22 cellular contexts compared by ENCODE assay signal in the genomic region with DNA sequence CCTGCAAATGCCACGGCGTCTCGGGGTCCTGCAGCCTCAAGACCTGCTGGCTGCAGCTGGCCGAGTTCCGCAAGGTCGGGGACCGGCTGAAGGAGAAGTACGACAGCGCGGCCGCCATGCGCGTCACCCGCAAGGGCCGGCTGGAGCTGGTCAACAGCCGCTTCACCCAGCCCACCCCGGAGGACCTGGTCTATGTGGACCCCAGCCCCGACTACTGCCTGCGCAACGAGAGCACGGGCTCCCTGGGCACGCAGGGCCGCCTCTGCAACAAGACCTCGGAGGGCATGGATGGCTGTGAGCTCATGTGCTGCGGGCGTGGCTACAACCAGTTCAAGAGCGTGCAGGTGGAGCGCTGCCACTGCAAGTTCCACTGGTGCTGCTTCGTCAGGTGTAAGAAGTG. TPM values are rescaled to one million over a fixed set of nuclear protein-coding genes. Genes with fewer than 3 reads are reported as not detected.
A peak's percentile ranks its signal among the peaks of the same experiment; 100 is the strongest.
DNase-seq lines count a peak whose midpoint lies in the region; ATAC-seq, FAIRE-seq and TF ChIP-seq lines count a peak whose summit lies in the region.
"Had no signal": no experiment of that assay in that cellular context is flagged by ENCODE, and none has a peak within 500 bp of the region (broad histone marks: within the 10 kb centered on the region; RNA-seq: fewer than 3 reads in every experiment).

No MANE protein-coding gene starts in this region.

- H2AFZ ChIP-seq in HepG2 (ENCODE audit: low read length) = no peak overlapping the region

- intact Hi-C loops in HepG2 (cut with micrococcal nuclease; ENCODE audit: unreplicated experiment) = no loop called here
- intact Hi-C loops in right lobe of liver (cut with DNase I) = loop anchor here (10.0 kb wide), 1 partner anchor 289 kb away; no protein-coding TSS in a partner anchor

- CTCF ChIA-PET in HepG2 (lab: Yijun Ruan, JAX; ENCODE audit: low intra/inter-chr PET ratio, low total read pairs) = no interaction called here

- H3K4me1 ChIP-seq in HepG2 (ENCODE audit: insufficient read depth, low read length) = peaks cover 38% of the 10 kb centered on the region
- H3K4me1 ChIP-seq in right lobe of liver = peaks cover 0 to 5% (median 0%) of the 10 kb centered on the region in 4 donors
- peaks cover 8 to 73% (median 29%) of the 10 kb centered on the region in 3 donors for H3K4me1 ChIP-seq in gastroesophageal sphincter

- peak overlapping the region; percentile 49 for H3K4me2 ChIP-seq in HepG2 (ENCODE audit: low read depth, low read length)

- H3K27ac ChIP-seq in HepG2 (ENCODE audit: extremely low read length, insufficient read depth, low read length) (no peak overlapping the region), right lobe of liver (no peak overlapping the region), angular gyrus (ENCODE audit: low read depth, low read length) (peak overlapping the region; percentile 85), gastroesophageal sphincter (peak overlapping the region in 3 of 4 donors; percentile 29 to 64 (median 61))

- in situ Hi-C loops in HepG2 (cut with HindIII; ENCODE audit: extremely low pct_ligation_motif_present, low pct_unique_long_range_greater_than_20kb) = loop anchor here (5.0 kb wide), 1 partner anchor 291 kb away; no protein-coding TSS in a partner anchor

- 92% methylated on average over 12 of the region's 29 CpGs for WGBS in HepG2 (ENCODE audit: low lambda C conversion rate)
- WGBS in right lobe of liver (ENCODE audit: insufficient coverage, low coverage, low lambda C conversion rate, missing lambda C conversion rate) = 97% methylated on average over 12 of the region's 29 CpGs
- 94% methylated on average over 6 of the region's 29 CpGs; no CpG with 5 or more reads in 1 of the 2 donors for WGBS in gastroesophageal sphincter (ENCODE audit: low coverage in 1 of 2), 2 donors

- no peak overlapping the region for H3K9ac ChIP-seq in HepG2 (ENCODE audit: insufficient read depth, low read depth, low read length)

- TF ChIP-seq EP300 in HepG2 (IDR thresholded peaks at IDR 0.05; ENCODE audit: low read depth in 2 of 2, low read length in 2 of 2) = no peak
- TF ChIP-seq EP300 in HepG2 (CRISPR knock-in tag; IDR thresholded peaks at IDR 0.05; ENCODE audit: borderline replicate concordance) = no peak
- TF ChIP-seq EP300 in gastroesophageal sphincter (IDR thresholded peaks at IDR 0.05) = no peak

- no peak for ATAC-seq in HepG2
- ATAC-seq in right lobe of liver = no peak
- ATAC-seq in gastroesophageal sphincter = no peak
- ATAC-seq in HG03159 (IDR thresholded peaks at IDR 0.05; ENCODE audit: unreplicated experiment) = no peak
- no peak for ATAC-seq in HG03108 (IDR thresholded peaks at IDR 0.05; ENCODE audit: unreplicated experiment)
- ATAC-seq: CD8-positive, alpha-beta T cell; K562; PC-3 had no signal

- BruUV-seq in HepG2 (replicated peaks; lab: Mats Ljungman, UMichigan) = no TSS peak

- no peaks in the 10 kb centered on the region for H3K79me2 ChIP-seq in HepG2 (ENCODE audit: insufficient read depth, low read length)

- TF ChIP-seq POLR2A in HepG2 (IDR thresholded peaks at IDR 0.05; ENCODE audit: insufficient read depth in 1 of 2, low read depth in 2 of 2, low read length in 2 of 2) = no peak
- no peak for TF ChIP-seq POLR2A in right lobe of liver (IDR thresholded peaks at IDR 0.05)
- no peak for TF ChIP-seq POLR2A in gastroesophageal sphincter (IDR thresholded peaks at IDR 0.05)

- DNase-seq in HepG2 (ENCODE audit: low spot score) (no peak), right lobe of liver (no peak), NCI-H82 (lab: John Stamatoyannopoulos, UW) (no peak)
- no peak for DNase-seq in activated naive CD4-positive, alpha-beta T cell (lab: John Stamatoyannopoulos, UW)
- DNase-seq: BE2C; Calu3; CD8-positive, alpha-beta T cell; DMS79; NCI-H1105; NCI-H1694; NCI-H2107; NCI-H226; NCI-H524; PC-3 had no signal

- TF ChIP-seq RAD21 in HepG2 (CRISPR knock-in tag; IDR thresholded peaks at IDR 0.05) = no peak

- POLR2A ChIA-PET in HepG2 (lab: Yijun Ruan, JAX) = no interaction called here

- FAIRE-seq in HepG2 (lab: Jason Lieb, UNC) = no peak
- FAIRE-seq: A204.1, GM12892, H54, K562 had no signal

- no peaks in the 10 kb centered on the region for H4K20me1 ChIP-seq in HepG2 (ENCODE audit: insufficient read depth, low read length)

- H3K36me3 ChIP-seq in HepG2 (replicated peaks in 1 of 2; ENCODE audit: control insufficient read depth in 1 of 2, insufficient read depth in 2 of 2, low read length in 2 of 2) = no peaks in the 10 kb centered on the region
- H3K36me3 ChIP-seq in right lobe of liver = peaks cover 0 to 5% (median 0%) of the 10 kb centered on the region in 4 donors
- H3K36me3 ChIP-seq in gastroesophageal sphincter = peaks cover 0 to 34% of the 10 kb centered on the region in 2 donors
- H3K36me3 ChIP-seq: BE2C had no signal

- no peaks in the 10 kb centered on the region for H3K9me3 ChIP-seq in HepG2 (ENCODE audit: low read length)
- H3K9me3 ChIP-seq in right lobe of liver = no peaks in the 10 kb centered on the region
- no peaks in the 10 kb centered on the region for H3K9me3 ChIP-seq in gastroesophageal sphincter
- H3K9me3 ChIP-seq: BE2C had no signal

- TF ChIP-seq CTCF in HepG2 (CRISPR knock-in tag; IDR thresholded peaks at IDR 0.05) (no peak), right lobe of liver (IDR thresholded peaks at IDR 0.05) (no peak), gastroesophageal sphincter (IDR thresholded peaks at IDR 0.05) (no peak)

- H3K27me3 ChIP-seq in HepG2 (ENCODE audit: control insufficient read depth in 1 of 2, insufficient read depth in 2 of 2, low read length in 2 of 2) (peaks cover 4 to 73% of the 10 kb centered on the region in 2 experiments; a peak in 4 of 5 replicates), right lobe of liver (no peaks in the 10 kb centered on the region), gastroesophageal sphincter (no peaks in the 10 kb centered on the region)
- H3K27me3 ChIP-seq: BE2C had no signal

- H3K4me3 ChIP-seq in HepG2 (replicated peaks in 1 of 3; ENCODE audit: insufficient read depth in 1 of 3, low read depth in 2 of 3, low read length in 3 of 3) (peak overlapping the region in 1 of 3 experiments; percentile 15; a peak in 1 of 6 replicates), right lobe of liver (no peak overlapping the region), gastroesophageal sphincter (no peak overlapping the region)
- H3K4me3 ChIP-seq: K562 had no signal

RNA-seq across cellular contexts. Expression of a gene that starts 16.8 kb away (rescaled TPM):
- total RNA-seq in HepG2 (2016; rRNA removed; fragmentation: Illumina TruSeq; extraction: Trizol) (0.04 TPM in 1 of 2 replicates, not detected in the other), right lobe of liver (1 to 10 TPM in 4 of 6 experiments, under 1 TPM in 2; 0.43 to 8.1 (median 1.5) TPM), gastroesophageal sphincter (10 to 100 TPM in 3 of 4 donors, 1 to 10 TPM in 1; 9.4 to 76.5 (median 26.3) TPM)
- total RNA-seq in HepG2 (2016; cell fraction: cytosol; rRNA removed; fragmentation: Illumina TruSeq; extraction: Trizol; ENCODE audit: low read depth) = not detected in 2 replicates
- total RNA-seq in HepG2 (2016; cell fraction: insoluble cytoplasmic fraction; rRNA removed; fragmentation: Illumina TruSeq; extraction: Trizol) = 0.06 TPM in 1 of 2 replicates, not detected in the other
- not detected in 2 replicates for total RNA-seq in HepG2 (2016; cell fraction: membrane; rRNA removed; fragmentation: Illumina TruSeq; extraction: Trizol)
- total RNA-seq in HepG2 (2016; cell fraction: nucleus; rRNA removed; fragmentation: Illumina TruSeq; extraction: Trizol) = not detected in 2 replicates
- polyA plus RNA-seq in HepG2 (2011; rRNA removed) = not detected in 2 replicates
- polyA plus RNA-seq in HepG2 (2011; cell fraction: cytosol; rRNA removed) = 0.04 TPM in 2 replicates
- not detected in 2 replicates for polyA plus RNA-seq in HepG2 (2011; cell fraction: nucleus; rRNA removed)
- polyA plus RNA-seq in HepG2 (2012) = not detected in 2 replicates
- not detected in 2 replicates for polyA plus RNA-seq in HepG2 (2016; cell fraction: cytosol; fragmentation: Illumina TruSeq; extraction: Trizol; ENCODE audit: low read depth)
- not detected in 2 replicates for polyA plus RNA-seq in HepG2 (2016; cell fraction: insoluble cytoplasmic fraction; fragmentation: Illumina TruSeq; extraction: Trizol; ENCODE audit: low read depth)
- polyA plus RNA-seq in HepG2 (2016; cell fraction: membrane; fragmentation: Illumina TruSeq; extraction: Trizol; ENCODE audit: low read depth) = not detected in 2 replicates
- not detected in 2 replicates for polyA plus RNA-seq in HepG2 (2016; cell fraction: nucleus; fragmentation: Illumina TruSeq; extraction: Trizol; ENCODE audit: insufficient read depth, low read depth)
- not detected in 2 replicates for polyA minus RNA-seq in HepG2 (2011; rRNA and poly(A)+ RNA removed; ENCODE audit: low replicate concordance)
- not detected in 2 replicates for polyA minus RNA-seq in HepG2 (2011; cell fraction: cytosol; rRNA and poly(A)+ RNA removed)
- not detected in 2 replicates for polyA minus RNA-seq in HepG2 (2011; cell fraction: nucleus; rRNA and poly(A)+ RNA removed)
- total RNA-seq: CD8-positive, alpha-beta T cell had no signal

RNA-seq across cellular contexts. Expression of a gene that starts 45.1 kb away (rescaled TPM):
- total RNA-seq in HepG2 (2016; rRNA removed; fragmentation: Illumina TruSeq; extraction: Trizol) = 35.2 and 40.8 TPM in 2 replicates
- total RNA-seq in HepG2 (2016; cell fraction: cytosol; rRNA removed; fragmentation: Illumina TruSeq; extraction: Trizol; ENCODE audit: low read depth) = 14.0 and 15.3 TPM in 2 replicates
- 34.6 and 36.8 TPM in 2 replicates for total RNA-seq in HepG2 (2016; cell fraction: insoluble cytoplasmic fraction; rRNA removed; fragmentation: Illumina TruSeq; extraction: Trizol)
- 32.2 and 37.5 TPM in 2 replicates for total RNA-seq in HepG2 (2016; cell fraction: membrane; rRNA removed; fragmentation: Illumina TruSeq; extraction: Trizol)
- 57.1 and 62.9 TPM in 2 replicates for total RNA-seq in HepG2 (2016; cell fraction: nucleus; rRNA removed; fragmentation: Illumina TruSeq; extraction: Trizol)
- polyA plus RNA-seq in HepG2 (2011; rRNA removed) = 52.2 and 56.5 TPM in 2 replicates
- 30.4 and 47.3 TPM in 2 replicates for polyA plus RNA-seq in HepG2 (2011; cell fraction: cytosol; rRNA removed)
- polyA plus RNA-seq in HepG2 (2011; cell fraction: nucleus; rRNA removed) = 39.2 and 60.6 TPM in 2 replicates
- 68.6 and 70.3 TPM in 2 replicates for polyA plus RNA-seq in HepG2 (2012)
- 8.2 TPM in 2 replicates for polyA plus RNA-seq in HepG2 (2016; cell fraction: cytosol; fragmentation: Illumina TruSeq; extraction: Trizol; ENCODE audit: low read depth)
- polyA plus RNA-seq in HepG2 (2016; cell fraction: insoluble cytoplasmic fraction; fragmentation: Illumina TruSeq; extraction: Trizol; ENCODE audit: low read depth) = 42.4 and 47.2 TPM in 2 replicates
- polyA plus RNA-seq in HepG2 (2016; cell fraction: membrane; fragmentation: Illumina TruSeq; extraction: Trizol; ENCODE audit: low read depth) = 24.7 and 28.3 TPM in 2 replicates
- polyA plus RNA-seq in HepG2 (2016; cell fraction: nucleus; fragmentation: Illumina TruSeq; extraction: Trizol; ENCODE audit: insufficient read depth, low read depth) = 75.6 and 80.5 TPM in 2 replicates
- 53.2 and 63.9 TPM in 2 replicates for polyA minus RNA-seq in HepG2 (2011; rRNA and poly(A)+ RNA removed; ENCODE audit: low replicate concordance)
- polyA minus RNA-seq in HepG2 (2011; cell fraction: cytosol; rRNA and poly(A)+ RNA removed) = 37.1 and 43.3 TPM in 2 replicates
- polyA minus RNA-seq in HepG2 (2011; cell fraction: nucleus; rRNA and poly(A)+ RNA removed) = 89.9 and 92.1 TPM in 2 replicates
- 100 to 1,000 TPM in 1 of 6 experiments, 10 to 100 TPM in 5; 46.5 to 108 (median 59.8) TPM for total RNA-seq in right lobe of liver
- total RNA-seq in gastroesophageal sphincter = 10 to 100 TPM; 26.6 to 37.9 (median 33.4) TPM

RNA-seq across cellular contexts. Expression of a gene that starts 51.4 kb away (rescaled TPM):
- 5.5 and 7.0 TPM in 2 replicates for total RNA-seq in HepG2 (2016; rRNA removed; fragmentation: Illumina TruSeq; extraction: Trizol)
- 1.6 TPM in 2 replicates for total RNA-seq in HepG2 (2016; cell fraction: cytosol; rRNA removed; fragmentation: Illumina TruSeq; extraction: Trizol; ENCODE audit: low read depth)
- total RNA-seq in HepG2 (2016; cell fraction: insoluble cytoplasmic fraction; rRNA removed; fragmentation: Illumina TruSeq; extraction: Trizol) = 5.8 and 6.3 TPM in 2 replicates
- total RNA-seq in HepG2 (2016; cell fraction: membrane; rRNA removed; fragmentation: Illumina TruSeq; extraction: Trizol) = 7.3 and 8.4 TPM in 2 replicates
- 3.5 and 4.2 TPM in 2 replicates for total RNA-seq in HepG2 (2016; cell fraction: nucleus; rRNA removed; fragmentation: Illumina TruSeq; extraction: Trizol)
- 7.2 and 7.4 TPM in 2 replicates for polyA plus RNA-seq in HepG2 (2011; rRNA removed)
- 5.7 and 11.0 TPM in 2 replicates for polyA plus RNA-seq in HepG2 (2011; cell fraction: cytosol; rRNA removed)
- polyA plus RNA-seq in HepG2 (2011; cell fraction: nucleus; rRNA removed) = 4.8 and 5.6 TPM in 2 replicates
- polyA plus RNA-seq in HepG2 (2012) = 1.5 and 3.4 TPM in 2 replicates
- polyA plus RNA-seq in HepG2 (2016; cell fraction: cytosol; fragmentation: Illumina TruSeq; extraction: Trizol; ENCODE audit: low read depth) = 1.3 and 1.5 TPM in 2 replicates
- 4.3 and 4.9 TPM in 2 replicates for polyA plus RNA-seq in HepG2 (2016; cell fraction: insoluble cytoplasmic fraction; fragmentation: Illumina TruSeq; extraction: Trizol; ENCODE audit: low read depth)
- 3.9 and 4.6 TPM in 2 replicates for polyA plus RNA-seq in HepG2 (2016; cell fraction: membrane; fragmentation: Illumina TruSeq; extraction: Trizol; ENCODE audit: low read depth)
- 2.8 and 3.0 TPM in 2 replicates for polyA plus RNA-seq in HepG2 (2016; cell fraction: nucleus; fragmentation: Illumina TruSeq; extraction: Trizol; ENCODE audit: insufficient read depth, low read depth)
- polyA minus RNA-seq in HepG2 (2011; rRNA and poly(A)+ RNA removed; ENCODE audit: low replicate concordance) = 24.9 and 37.9 TPM in 2 replicates
- 5.9 and 9.1 TPM in 2 replicates for polyA minus RNA-seq in HepG2 (2011; cell fraction: cytosol; rRNA and poly(A)+ RNA removed)
- 3.3 and 4.5 TPM in 2 replicates for polyA minus RNA-seq in HepG2 (2011; cell fraction: nucleus; rRNA and poly(A)+ RNA removed)
- total RNA-seq in right lobe of liver = 1 to 10 TPM; 4.7 to 6.8 (median 5.4) TPM
- 10 to 100 TPM; 10.9 to 16.4 (median 13.1) TPM for total RNA-seq in gastroesophageal sphincter

Comparison
In these comparisons a context has a peak if more than half of its experiments do, and no peak if none do; other contexts are left out.
1. H3K27ac ChIP-seq: peak in angular gyrus (single experiment) and gastroesophageal sphincter (3 of 4); none in HepG2 (single experiment) and right lobe of liver (0 of 3).